ENCODE assay signal across 22 cellular contexts in the genomic region with DNA sequence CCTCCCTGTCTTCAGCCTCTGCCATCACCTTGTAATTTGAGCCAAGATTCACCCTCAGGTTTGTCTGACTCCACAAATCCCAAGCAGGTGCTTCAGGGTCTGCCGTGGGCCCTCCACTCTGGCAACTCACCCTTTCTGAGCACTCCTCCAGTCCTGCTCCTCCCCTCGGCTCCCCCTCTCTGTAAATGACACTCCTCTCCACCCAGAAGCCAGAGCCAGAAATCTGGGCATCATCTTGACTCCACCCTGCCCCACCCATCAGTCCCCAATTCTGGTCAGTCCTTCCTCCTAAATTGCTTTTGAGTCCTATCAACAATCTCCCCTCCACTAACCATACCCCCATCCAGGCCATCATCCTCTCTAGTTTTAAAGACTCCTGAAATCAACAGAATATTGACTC. TPM values are rescaled to one million over a fixed set of nuclear protein-coding genes. Genes with fewer than 3 reads are reported as not detected.
DNase-seq lines count a peak whose midpoint lies in the region; ATAC-seq and TF ChIP-seq lines count a peak whose summit lies in the region.
"Had no signal": no experiment of that assay in that cellular context is flagged by ENCODE, and none has a peak within 500 bp of the region (broad histone marks: within the 10 kb centered on the region; RNA-seq: fewer than 3 reads in every experiment).

No MANE protein-coding gene starts in this region.

- no peaks in the 10 kb centered on the region for H3K9me2 ChIP-seq in PC-9 (ENCODE audit: insufficient read depth)

- TF ChIP-seq CTCF in C4-2B (conservative IDR thresholded peaks at IDR 0.05) (no peak), natural killer cell (IDR thresholded peaks at IDR 0.05) (no peak), PC-9 (conservative IDR thresholded peaks at IDR 0.05) (no peak), foreskin keratinocyte (conservative IDR thresholded peaks at IDR 0.05) (no peak)

- H4K20me1 ChIP-seq in PC-9 (ENCODE audit: insufficient read depth): no peaks in the 10 kb centered on the region

- no peak overlapping the region for H3K4me2 ChIP-seq in PC-9
- H3K4me2 ChIP-seq: KMS-11 had no signal

- 0 out of 2 replicates have a peak, but pooled peaks cover 9% of the 10 kb centered on the region for H3K4me1 ChIP-seq in PC-9 (replicated peaks; ENCODE audit: insufficient read depth)
- H3K4me1 ChIP-seq in foreskin keratinocyte: no peaks in the 10 kb centered on the region

- peak overlapping the region; percentile 64 for H3K27ac Mint-ChIP-seq in T-helper 2 cell treated with Interferon-gamma antibody and Interleukin-4, amounts not matched to agents 5 μg/mL and 100 μg/mL, for 36 hours
- H3K27ac Mint-ChIP-seq in activated T-helper 1 cell treated with anti-CD3 and anti-CD28 coated beads, Interleukin-12 subunit alpha, Interleukin-12 subunit beta, Interleukin-2, Interleukin-4 antibody, amounts not matched to agents 30 ng/mL and 10 ng/mL and 1 ng/mL, durations not matched to agents 14 hours and 24 hours and 36 hours: peak overlapping the region; percentile 62
- H3K27ac Mint-ChIP-seq in natural killer cell: peak overlapping the region; percentile 88 to 97

- H3K27me3 ChIP-seq in PC-9 (ENCODE audit: insufficient read depth, low read depth) (peaks cover 9% of the 10 kb centered on the region; the same call in 1 of the 2 replicates), foreskin keratinocyte (no peaks in the 10 kb centered on the region)
- H3K27me3 ChIP-seq: left lung, Peyer's patch, spleen, transverse colon had no signal

- H3K36me3 Mint-ChIP-seq in T-helper 2 cell treated with Interferon-gamma antibody and Interleukin-4, amounts not matched to agents 5 μg/mL and 100 μg/mL, for 36 hours (ENCODE audit: low read depth): peaks cover 66% of the 10 kb centered on the region
- peaks cover 48% of the 10 kb centered on the region for H3K36me3 Mint-ChIP-seq in activated T-helper 1 cell treated with anti-CD3 and anti-CD28 coated beads, Interleukin-12 subunit alpha, Interleukin-12 subunit beta, Interleukin-2, Interleukin-4 antibody, amounts not matched to agents 30 ng/mL and 10 ng/mL and 1 ng/mL, durations not matched to agents 14 hours and 24 hours and 36 hours (ENCODE audit: low read depth)
- no peaks in the 10 kb centered on the region for H3K36me3 Mint-ChIP-seq in natural killer cell

- no peaks in the 10 kb centered on the region for H3K9me3 ChIP-seq in PC-9 (ENCODE audit: insufficient read depth, low read depth)
- H3K9me3 ChIP-seq: left lung, Peyer's patch, spleen, transverse colon had no signal

- intact Hi-C loops in activated T-helper 1 cell treated with anti-CD3 and anti-CD28 coated beads, Interleukin-12 subunit alpha, Interleukin-12 subunit beta, Interleukin-2, Interleukin-4 antibody, amounts not matched to agents 30 ng/mL and 10 ng/mL and 1 ng/mL, durations not matched to agents 14 hours and 24 hours and 36 hours (cut with micrococcal nuclease): no loop called here
- intact Hi-C loops in natural killer cell (cut with micrococcal nuclease) (no loop called here), PC-9 (cut with micrococcal nuclease; ENCODE audit: unreplicated experiment) (no loop called here)

- CTCF ChIA-PET in PC-9 (lab: Charles Lee): no interaction called here

- POLR2A ChIA-PET in PC-9 (lab: Charles Lee; ENCODE audit: unreplicated experiment): no interaction called here

- H2AFZ ChIP-seq in PC-9: no peak overlapping the region

- H3K27me3 Mint-ChIP-seq in T-helper 2 cell treated with Interferon-gamma antibody and Interleukin-4, amounts not matched to agents 5 μg/mL and 100 μg/mL, for 36 hours (ENCODE audit: low read depth): no peaks in the 10 kb centered on the region
- no peaks in the 10 kb centered on the region for H3K27me3 Mint-ChIP-seq in activated T-helper 1 cell treated with anti-CD3 and anti-CD28 coated beads, Interleukin-12 subunit alpha, Interleukin-12 subunit beta, Interleukin-2, Interleukin-4 antibody, amounts not matched to agents 30 ng/mL and 10 ng/mL and 1 ng/mL, durations not matched to agents 14 hours and 24 hours and 36 hours (ENCODE audit: insufficient read depth)
- H3K27me3 Mint-ChIP-seq in natural killer cell (ENCODE audit: low read depth in 2 of 2): no peaks in the 10 kb centered on the region

- H3K79me2 ChIP-seq in PC-9 (ENCODE audit: low read depth): no peaks in the 10 kb centered on the region

- no peaks in the 10 kb centered on the region for H3K9me3 Mint-ChIP-seq in T-helper 2 cell treated with Interferon-gamma antibody and Interleukin-4, amounts not matched to agents 5 μg/mL and 100 μg/mL, for 36 hours
- no peaks in the 10 kb centered on the region for H3K9me3 Mint-ChIP-seq in activated T-helper 1 cell treated with anti-CD3 and anti-CD28 coated beads, Interleukin-12 subunit alpha, Interleukin-12 subunit beta, Interleukin-2, Interleukin-4 antibody, amounts not matched to agents 30 ng/mL and 10 ng/mL and 1 ng/mL, durations not matched to agents 14 hours and 24 hours and 36 hours
- H3K9me3 Mint-ChIP-seq in natural killer cell: no peaks in the 10 kb centered on the region

- H3K4me1 Mint-ChIP-seq in T-helper 2 cell treated with Interferon-gamma antibody and Interleukin-4, amounts not matched to agents 5 μg/mL and 100 μg/mL, for 36 hours (ENCODE audit: low read depth): peaks cover 50% of the 10 kb centered on the region
- peaks cover 54% of the 10 kb centered on the region for H3K4me1 Mint-ChIP-seq in activated T-helper 1 cell treated with anti-CD3 and anti-CD28 coated beads, Interleukin-12 subunit alpha, Interleukin-12 subunit beta, Interleukin-2, Interleukin-4 antibody, amounts not matched to agents 30 ng/mL and 10 ng/mL and 1 ng/mL, durations not matched to agents 14 hours and 24 hours and 36 hours (ENCODE audit: low read depth)
- peaks cover 84 to 89% of the 10 kb centered on the region in 2 donors for H3K4me1 Mint-ChIP-seq in natural killer cell

- H3K27ac ChIP-seq in C4-2B (peak overlapping the region; percentile 71; the same call in 1 of the 2 replicates), PC-9 (no peak overlapping the region), foreskin keratinocyte (no peak overlapping the region)
- H3K27ac ChIP-seq: coronary artery, epithelial cell of prostate, KMS-11, transverse colon had no signal

- DNase-seq in T-helper 2 cell treated with Interferon-gamma antibody and Interleukin-4, amounts not matched to agents 5 μg/mL and 100 μg/mL, for 36 hours (ENCODE audit: low spot score): no peak
- DNase-seq in T-helper 2 cell: no peak
- DNase-seq in activated T-helper 1 cell treated with anti-CD3 and anti-CD28 coated beads, Interleukin-12 subunit alpha, Interleukin-12 subunit beta, Interleukin-2, Interleukin-4 antibody, amounts not matched to agents 30 ng/mL and 10 ng/mL and 1 ng/mL, durations not matched to agents 14 hours and 24 hours and 36 hours (ENCODE audit: low spot score): no peak
- no peak for DNase-seq in natural killer cell
- no peak for DNase-seq in PC-9
- DNase-seq in foreskin keratinocyte: no peak
- DNase-seq: activated CD4-positive, alpha-beta T cell treated with anti-CD3 and anti-CD28 coated beads, Interleukin-2, amount 50 U/mL, for 4 hours; activated gamma-delta T cell; H7; left lung; NCI-H1092 treated with DMSO at 0.1 percent for 48 hours; NCI-H2107; NCI-H526 treated with DMSO at 0.1 percent for 48 hours; Peyer's patch; spleen; transverse colon had no signal

- H3K4me3 Mint-ChIP-seq in T-helper 2 cell treated with Interferon-gamma antibody and Interleukin-4, amounts not matched to agents 5 μg/mL and 100 μg/mL, for 36 hours: no peak overlapping the region
- no peak overlapping the region for H3K4me3 Mint-ChIP-seq in activated T-helper 1 cell treated with anti-CD3 and anti-CD28 coated beads, Interleukin-12 subunit alpha, Interleukin-12 subunit beta, Interleukin-2, Interleukin-4 antibody, amounts not matched to agents 30 ng/mL and 10 ng/mL and 1 ng/mL, durations not matched to agents 14 hours and 24 hours and 36 hours
- H3K4me3 Mint-ChIP-seq in natural killer cell: no peak overlapping the region

- H3F3A ChIP-seq in PC-9 (ENCODE audit: insufficient read depth, low read depth): no peaks in the 10 kb centered on the region

- no TSS peak for BruUV-seq in PC-9 (replicated peaks; lab: Mats Ljungman, UMichigan)

- H3K4me3 ChIP-seq in PC-9: no peak overlapping the region
- H3K4me3 ChIP-seq: coronary artery, left lung, Peyer's patch, spleen, transverse colon had no signal

- H3K36me3 ChIP-seq in PC-9 (ENCODE audit: low read depth): no peaks in the 10 kb centered on the region
- H3K36me3 ChIP-seq: left lung, Peyer's patch, transverse colon had no signal

- ATAC-seq in natural killer cell (no peak), HG03097 (IDR thresholded peaks at IDR 0.05; ENCODE audit: low FRiP score, unreplicated experiment) (no peak), foreskin keratinocyte (no peak)
- ATAC-seq: SK-N-SH treated with all-trans-retinoic acid at 6 μM for 48 hours had no signal

RNA-seq across cellular contexts. Expression of gene RCSD1, which starts 40.5 kb away (rescaled TPM):
- total RNA-seq in activated T-helper 1 cell treated with anti-CD3 and anti-CD28 coated beads, Interleukin-12 subunit alpha, Interleukin-12 subunit beta, Interleukin-2, Interleukin-4 antibody, amounts not matched to agents 30 ng/mL and 10 ng/mL and 1 ng/mL, durations not matched to agents 14 hours and 24 hours and 36 hours: 78.6 and 81.9 TPM in 2 replicates
- total RNA-seq in natural killer cell: 100 to 1,000 TPM in 2 of 3 donors, 10 to 100 TPM in 1; 86.3 to 130 (median 110) TPM
- total RNA-seq in PC-9 (2021): not detected in 2 replicates
- 0.04 TPM in 1 of 2 replicates, not detected in the other for total RNA-seq in foreskin keratinocyte
- polyA plus RNA-seq in foreskin keratinocyte: 0.02 and 0.03 TPM in 2 replicates

RNA-seq across cellular contexts. Expression of gene MPZL1, which starts 51.2 kb away (rescaled TPM):
- total RNA-seq in activated T-helper 1 cell treated with anti-CD3 and anti-CD28 coated beads, Interleukin-12 subunit alpha, Interleukin-12 subunit beta, Interleukin-2, Interleukin-4 antibody, amounts not matched to agents 30 ng/mL and 10 ng/mL and 1 ng/mL, durations not matched to agents 14 hours and 24 hours and 36 hours: 40.8 and 40.9 TPM in 2 replicates
- total RNA-seq in natural killer cell (1 to 10 TPM; 3.4 to 4.6 (median 4.0) TPM), PC-9 (2021) (67.8 and 80.3 TPM in 2 replicates), foreskin keratinocyte (125 TPM in 2 replicates)
- 71.4 and 86.1 TPM in 2 replicates for polyA plus RNA-seq in foreskin keratinocyte

Comparison
In these comparisons a context has a peak if more than half of its experiments do, and no peak if none do; other contexts are left out.
1. RNA of gene RCSD1, which starts 40.5 kb away (total RNA-seq): 86.3 to 130 TPM in natural killer cell and 78.6 to 81.9 TPM in activated T-helper 1 cell treated with anti-CD3 and anti-CD28 coated beads, Interleukin-12 subunit alpha, Interleukin-12 subunit beta, Interleukin-2, Interleukin-4 antibody, amounts not matched to agents 30 ng/mL and 10 ng/mL and 1 ng/mL, durations not matched to agents 14 hours and 24 hours and 36 hours; 0.04 TPM in foreskin keratinocyte and not detected in PC-9; every median in the first group is over 10 times any median in the second.
2. Peak in every context shown above with its lines, with median percentiles within 50 percentile points of each other: H3K27ac Mint-ChIP-seq.